1 cellular context compared by ENCODE assay signal in genomic region chr9:8683496-8683895, GRCh38.
TF ChIP-seq lines count a peak whose summit lies in the region.

No MANE protein-coding gene starts in this region.

TF ChIP-seq in GM23338, 12 proteins besides CTCF, POLR2A, EP300 and RAD21:
- no peak for TF ChIP-seq ZNF462 (CRISPR knock-in tag; IDR thresholded peaks at IDR 0.05)
- TF ChIP-seq POLR2AphosphoS5 (IDR thresholded peaks at IDR 0.05; ENCODE audit: low read depth) = no peak
- no peak for TF ChIP-seq REST (IDR thresholded peaks at IDR 0.05; ENCODE audit: unreplicated experiment)
- no peak for TF ChIP-seq CREB1 (CRISPR knock-in tag; IDR thresholded peaks at IDR 0.05; ENCODE audit: low read depth)
- TF ChIP-seq JUNB (IDR thresholded peaks at IDR 0.05; ENCODE audit: unreplicated experiment) = no peak
- TF ChIP-seq EZH2 (IDR thresholded peaks at IDR 0.05; ENCODE audit: low read depth, unreplicated experiment) = no peak
- TF ChIP-seq STAT1 (IDR thresholded peaks at IDR 0.05; ENCODE audit: unreplicated experiment) = no peak
- no peak for TF ChIP-seq ETS1 (IDR thresholded peaks at IDR 0.05)
- no peak for TF ChIP-seq ZNF331 (CRISPR knock-in tag; IDR thresholded peaks at IDR 0.05; ENCODE audit: low read depth)
- TF ChIP-seq ZNF114 (CRISPR knock-in tag; IDR thresholded peaks at IDR 0.05) = no peak
- no peak for TF ChIP-seq NANOG (IDR thresholded peaks at IDR 0.05; ENCODE audit: borderline replicate concordance)
- no peak for TF ChIP-seq EZH2phosphoT487 (IDR thresholded peaks at IDR 0.05; ENCODE audit: unreplicated experiment)
TF ChIP-seq in GM23338: peak in this region for 0.
